Comparison of ENCODE assay signal across 8 cellular contexts in the genomic region with DNA sequence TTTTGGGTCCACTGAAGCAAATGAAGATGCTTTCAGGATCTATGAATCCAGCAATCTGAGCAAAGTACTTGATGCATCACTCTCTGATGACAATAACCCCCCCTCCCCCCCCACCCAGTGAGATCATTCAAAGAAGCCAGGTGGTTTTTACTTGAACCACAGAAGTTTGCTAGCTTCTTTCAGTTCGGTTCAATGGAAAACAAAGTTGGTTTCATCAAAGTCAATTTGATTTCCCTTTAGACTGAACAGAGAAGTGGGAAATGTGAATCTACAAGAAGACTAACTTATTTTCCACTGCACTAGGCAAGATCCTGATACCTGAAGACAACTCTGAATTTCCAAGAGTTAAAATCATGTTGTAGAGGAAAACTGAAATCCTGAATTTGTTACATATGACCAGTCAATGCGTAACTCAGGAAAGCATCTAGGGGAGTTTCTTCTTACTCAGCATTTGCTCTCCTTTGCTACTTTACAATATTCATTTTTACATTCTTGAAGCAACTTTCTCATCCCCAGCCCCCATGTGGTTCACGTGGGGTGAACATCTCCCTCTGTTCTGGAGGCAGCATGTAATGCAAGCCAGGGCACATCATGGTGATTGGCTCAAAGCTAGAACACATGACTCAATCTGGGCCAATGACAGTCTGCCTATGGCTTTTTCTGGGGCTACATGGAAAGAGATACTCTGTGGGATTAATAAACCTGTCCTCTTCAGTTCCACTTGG.
DNase-seq lines count a peak whose midpoint lies in the region; ATAC-seq and TF ChIP-seq lines count a peak whose summit lies in the region.

No MANE protein-coding gene starts in this region.

- H3K36me3 ChIP-seq in OCI-LY3 (replicated peaks; ENCODE audit: low read depth, low read length) (peaks cover 32% of the 10 kb centered on the region), BE2C (no peaks in the 10 kb centered on the region; the same call in 1 of the 2 replicates)

- TF ChIP-seq CTCF in C4-2B (conservative IDR thresholded peaks at IDR 0.05), result no peak
- no peak for TF ChIP-seq CTCF in OCI-LY3 (IDR thresholded peaks at IDR 0.05; ENCODE audit: low read depth, low read length)
- no peak for TF ChIP-seq CTCF in BE2C (IDR thresholded peaks at IDR 0.05; ENCODE audit: low read depth, low read length)

- H2AFZ ChIP-seq in OCI-LY3 (ENCODE audit: low read depth, low read length), result no peak overlapping the region

- peak overlapping the region; percentile 63 for H3K4me3 ChIP-seq in OCI-LY3 (ENCODE audit: low read length)
- no peak overlapping the region for H3K4me3 ChIP-seq in BE2C (ENCODE audit: low read depth, low read length)

- H3K27me3 ChIP-seq in OCI-LY3 (ENCODE audit: low read depth, low read length) (no peaks in the 10 kb centered on the region), BE2C (no peaks in the 10 kb centered on the region)

- H3K9ac ChIP-seq in OCI-LY3 (ENCODE audit: low read length), result peak overlapping the region; percentile 66

- intact Hi-C loops in left cardiac atrium (cut with DNase I), result no loop called here

- ATAC-seq in GM21529 (IDR thresholded peaks at IDR 0.05; ENCODE audit: unreplicated experiment) (peak; percentile 52), left cardiac atrium (no peak)

- DNase-seq in activated naive CD8-positive, alpha-beta T cell treated with anti-CD3 and anti-CD28 coated beads, Interleukin-2, amount 50 U/mL, for 16 hours (ENCODE audit: low read depth, low spot score), result peak; percentile 54
- peak; percentile 45 to 78 for DNase-seq in stimulated activated CD4-positive, alpha-beta T cell treated with anti-CD3 and anti-CD28 coated beads, Interleukin-4, amount 100 ng/mL, for 4 hours
- no peak for DNase-seq in BE2C
- no peak for DNase-seq in left cardiac atrium
- no peak for DNase-seq in AG08396 (ENCODE audit: low spot score)

- H3K9me3 ChIP-seq in OCI-LY3 (ENCODE audit: insufficient read depth, low read length), result no peaks in the 10 kb centered on the region; the same call in 1 of the 2 replicates
- no peaks in the 10 kb centered on the region for H3K9me3 ChIP-seq in BE2C

- H3K4me1 ChIP-seq in OCI-LY3 (ENCODE audit: low read length) (peaks cover 73% of the 10 kb centered on the region), BE2C (no peaks in the 10 kb centered on the region)

- H4K20me1 ChIP-seq in OCI-LY3 (ENCODE audit: insufficient read depth, low read length), result peaks cover 65% of the 10 kb centered on the region

- H3K27ac ChIP-seq in C4-2B (peak overlapping the region; percentile 59; the same call in 1 of the 2 replicates), OCI-LY3 (ENCODE audit: low read length) (peak overlapping the region; percentile 94)

- H3K4me2 ChIP-seq in OCI-LY3 (ENCODE audit: low read length), result peak overlapping the region; percentile 80

- peaks cover 89% of the 10 kb centered on the region for H3K79me2 ChIP-seq in OCI-LY3 (ENCODE audit: low read length)

Comparison
In these comparisons a context has a peak if more than half of its experiments do, and no peak if none do; other contexts are left out.
1. DNase-seq: peak in activated naive CD8-positive, alpha-beta T cell treated with anti-CD3 and anti-CD28 coated beads, Interleukin-2, amount 50 U/mL, for 16 hours (single experiment) and stimulated activated CD4-positive, alpha-beta T cell treated with anti-CD3 and anti-CD28 coated beads, Interleukin-4, amount 100 ng/mL, for 4 hours (2 of 2); none in BE2C (single experiment), left cardiac atrium (single experiment) and AG08396 (single experiment).